In genomic region chr12:132081423-132081822, GRCh38 we compare ENCODE assay signal across 30 cellular contexts.
"Had no signal": no experiment of that assay in that cellular context is flagged by ENCODE, and none has a peak within 500 bp of the region (broad histone marks: within the 10 kb centered on the region; RNA-seq: fewer than 3 reads in every experiment).

No MANE protein-coding gene starts in this region.

- H3K9me3 Mint-ChIP-seq: activated CD4-positive, alpha-beta T cell treated with anti-CD3 and anti-CD28 coated beads, Interleukin-2, amount 10 ng/mL, durations not matched to agents 24 days and 14 days; activated CD8-positive, alpha-beta T cell treated with anti-CD3 and anti-CD28 coated beads for 36 hours; activated naive CD4-positive, alpha-beta T cell treated with anti-CD3 and anti-CD28 coated beads, Interleukin-2, amount 10 ng/mL, durations not matched to agents 7 days and 5 days; activated naive CD8-positive, alpha-beta T cell treated with anti-CD3 and anti-CD28 coated beads, Interleukin-2, amount 50 U/mL, for 24 hours; brain had no signal

- H3K9me3 ChIP-seq: MG63, SJCRH30 had no signal

- ATAC-seq: activated CD8-positive, alpha-beta T cell treated with anti-CD3 and anti-CD28 coated beads for 36 hours; activated naive CD8-positive, alpha-beta T cell treated with anti-CD3 and anti-CD28 coated beads, Interleukin-2, amount 50 U/mL, for 24 hours; Panc1 had no signal

- H3K27me3 ChIP-seq: MG63, SJCRH30 had no signal

- H3K27ac ChIP-seq: SJCRH30, SK-N-MC, WERI-Rb-1 had no signal

- DNase-seq: activated CD4-positive, alpha-beta T cell treated with anti-CD3 and anti-CD28 coated beads, Interleukin-2, amount 10 ng/mL, durations not matched to agents 24 days and 14 days; activated CD4-positive, alpha-beta T cell treated with anti-CD3 and anti-CD28 coated beads, Interleukin-2, amount 50 U/mL, for 4 hours; activated CD8-positive, alpha-beta T cell treated with anti-CD3 and anti-CD28 coated beads for 36 hours; activated effector memory CD4-positive, alpha-beta T cell treated with Interleukin-2 at 50 U/mL for 16 hours; activated naive CD4-positive, alpha-beta T cell treated with anti-CD3 and anti-CD28 coated beads, Interleukin-2, amount 10 ng/mL, durations not matched to agents 7 days and 5 days; activated naive CD8-positive, alpha-beta T cell treated with anti-CD3 and anti-CD28 coated beads, Interleukin-2, amount 50 U/mL, for 24 hours; activated T-cell treated with anti-CD3 and anti-CD28 coated beads for 4 hours; activated T-cell treated with anti-CD3 and anti-CD28 coated beads, Interleukin-2, amount 50 U/mL, for 48 hours; anterior cingulate cortex; caudate nucleus; Kasumi-1; KG1; MG63; NCI-H1048; NCI-H1105 treated with DMSO at 0.1 percent for 48 hours; NCI-H1436; NCI-H1694; NCI-H1930; NCI-H2081 treated with DMSO at 0.1 percent for 48 hours; NCI-H345; NCI-H526; NCI-H748 treated with DMSO at 0.1 percent for 48 hours; SHP77; SJCRH30; T1000; WERI-Rb-1 had no signal

- H3K4me3 ChIP-seq: MG63, SJCRH30, SK-N-MC had no signal

- H3K4me3 Mint-ChIP-seq: activated naive CD8-positive, alpha-beta T cell treated with anti-CD3 and anti-CD28 coated beads, Interleukin-2, amount 50 U/mL, for 24 hours had no signal

- H3K27me3 Mint-ChIP-seq: activated CD4-positive, alpha-beta T cell treated with anti-CD3 and anti-CD28 coated beads, Interleukin-2, amount 10 ng/mL, durations not matched to agents 24 days and 14 days; activated CD8-positive, alpha-beta T cell treated with anti-CD3 and anti-CD28 coated beads for 36 hours; activated naive CD4-positive, alpha-beta T cell treated with anti-CD3 and anti-CD28 coated beads, Interleukin-2, amount 10 ng/mL, durations not matched to agents 7 days and 5 days; activated naive CD8-positive, alpha-beta T cell; activated naive CD8-positive, alpha-beta T cell treated with anti-CD3 and anti-CD28 coated beads, Interleukin-2, amount 50 U/mL, for 24 hours had no signal

- H3K27ac Mint-ChIP-seq: activated CD4-positive, alpha-beta T cell treated with anti-CD3 and anti-CD28 coated beads, Interleukin-2, amount 10 ng/mL, durations not matched to agents 24 days and 14 days; activated naive CD4-positive, alpha-beta T cell treated with anti-CD3 and anti-CD28 coated beads, Interleukin-2, amount 10 ng/mL, durations not matched to agents 7 days and 5 days; activated naive CD8-positive, alpha-beta T cell; activated naive CD8-positive, alpha-beta T cell treated with anti-CD3 and anti-CD28 coated beads, Interleukin-2, amount 50 U/mL, for 24 hours had no signal
